In genomic region chr1:27594542-27595510, GRCh38 we compare ENCODE assay signal across 1 cellular context.
TF ChIP-seq lines count a peak whose summit lies in the region.

No MANE protein-coding gene starts in this region.

TF ChIP-seq in WTC11, 78 proteins besides CTCF, POLR2A, EP300 and RAD21 (continued from another document):
- TF ChIP-seq, protein P1, sequence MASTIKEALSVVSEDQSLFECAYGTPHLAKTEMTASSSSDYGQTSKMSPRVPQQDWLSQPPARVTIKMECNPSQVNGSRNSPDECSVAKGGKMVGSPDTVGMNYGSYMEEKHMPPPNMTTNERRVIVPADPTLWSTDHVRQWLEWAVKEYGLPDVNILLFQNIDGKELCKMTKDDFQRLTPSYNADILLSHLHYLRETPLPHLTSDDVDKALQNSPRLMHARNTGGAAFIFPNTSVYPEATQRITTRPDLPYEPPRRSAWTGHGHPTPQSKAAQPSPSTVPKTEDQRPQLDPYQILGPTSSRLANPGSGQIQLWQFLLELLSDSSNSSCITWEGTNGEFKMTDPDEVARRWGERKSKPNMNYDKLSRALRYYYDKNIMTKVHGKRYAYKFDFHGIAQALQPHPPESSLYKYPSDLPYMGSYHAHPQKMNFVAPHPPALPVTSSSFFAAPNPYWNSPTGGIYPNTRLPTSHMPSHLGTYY (CRISPR knock-in tag; IDR thresholded peaks at IDR 0.05), result no peak
- no peak for TF ChIP-seq E2F1 (CRISPR knock-in tag; IDR thresholded peaks at IDR 0.05)
- TF ChIP-seq ZNF423 (CRISPR knock-in tag; IDR thresholded peaks at IDR 0.05), result no peak
